ENCODE assay signal across 1 cellular context in genomic region chr3:61956236-61956635, GRCh38.
A peak's percentile ranks its signal among the peaks of the same experiment; 100 is the strongest.
TF ChIP-seq lines count a peak whose summit lies in the region.

No MANE protein-coding gene starts in this region.

TF ChIP-seq in SK-N-SH, 30 proteins besides CTCF, POLR2A, EP300 and RAD21 (continued from another document):
- TF ChIP-seq MXI1 (IDR thresholded peaks at IDR 0.05; ENCODE audit: low read depth, low read length) (no peak), YY1 (IDR thresholded peaks at IDR 0.05; ENCODE audit: low read depth) (no peak), ZBTB33 (IDR thresholded peaks at IDR 0.05; ENCODE audit: borderline replicate concordance, low read depth) (no peak), FOSL2 (IDR thresholded peaks at IDR 0.05; ENCODE audit: borderline replicate concordance, low read depth) (peak; percentile 40; the same call in 1 of the 2 replicates), GATA2 (CRISPR knock-in tag; IDR thresholded peaks at IDR 0.05) (peak; percentile 15; the same call in 1 of the 2 replicates), JUND (IDR thresholded peaks at IDR 0.05) (peak; percentile 36; the same call in 1 of the 2 replicates), RXRA (IDR thresholded peaks at IDR 0.05; ENCODE audit: borderline replicate concordance, low read depth) (no peak), SMC3 (IDR thresholded peaks at IDR 0.05; ENCODE audit: low read depth, low read length) (no peak), GABPA (IDR thresholded peaks at IDR 0.05; ENCODE audit: low read depth) (no peak)
